Comparison of ENCODE assay signal across 20 cellular contexts in genomic region chr9:2267171-2267740, GRCh38.
DNase-seq lines count a peak whose midpoint lies in the region; ATAC-seq and TF ChIP-seq lines count a peak whose summit lies in the region.
"Had no signal": no experiment of that assay in that cellular context is flagged by ENCODE, and none has a peak within 500 bp of the region (broad histone marks: within the 10 kb centered on the region; RNA-seq: fewer than 3 reads in every experiment).

No MANE protein-coding gene starts in this region.

- H2BK120ac ChIP-seq in mesenchymal stem cell (ENCODE audit: low read depth, low read length): no peak overlapping the region

- H2AFZ ChIP-seq in mesenchymal stem cell (ENCODE audit: low read depth, low read length): no peak overlapping the region

- intact Hi-C loops in uterus (cut with DNase I; ENCODE audit: low total_unique reads): no loop called here
- intact Hi-C loops in esophagus squamous epithelium (cut with DNase I): no loop called here

- peak; percentile 63 for DNase-seq in NCI-H187 treated with DMSO at 0.1 percent for 48 hours (lab: John Stamatoyannopoulos, UW)
- DNase-seq in mesenchymal stem cell: no peak
- DNase-seq in uterus: peak in 1 of 2 donors; percentile 66
- DNase-seq in esophagus squamous epithelium (lab: John Stamatoyannopoulos, UW): no peak
- DNase-seq in T1000 (lab: John Stamatoyannopoulos, UW): no peak
- DNase-seq: activated B cell treated with CpG ODN at 0.5 μM for 24 hours; activated CD8-positive, alpha-beta memory T cell treated with anti-CD3 and anti-CD28 coated beads, Interleukin-2, amount 50 U/mL, for 48 hours; CD4-positive, alpha-beta memory T cell; cortex of kidney; GF-D8; HCEC 1CT; NCI-H1092 treated with DMSO at 0.1 percent for 48 hours; NCI-H446 treated with DMSO at 0.1 percent for 48 hours; stimulated activated CD4-positive, alpha-beta T cell treated with anti-CD3 and anti-CD28 coated beads, Interleukin-2, amount 100 ng/mL, for 48 hours had no signal

- no peak overlapping the region for H2BK15ac ChIP-seq in mesenchymal stem cell (ENCODE audit: low read depth, poor library complexity, severe bottlenecking)

- TF ChIP-seq POLR2A in uterus (IDR thresholded peaks at IDR 0.05) (no peak), esophagus squamous epithelium (IDR thresholded peaks at IDR 0.05) (no peak)

- H3K4me3 ChIP-seq in endocrine pancreas (ENCODE audit: control insufficient read depth, insufficient read depth, low read length): peak overlapping the region; percentile 47
- peak overlapping the region in 1 of 2 experiments; percentile 62 for H3K4me3 ChIP-seq in mesenchymal stem cell (ENCODE audit: insufficient read depth in 1 of 2, low read depth in 1 of 2, low read length in 2 of 2)
- H3K4me3 ChIP-seq in uterus: no peak overlapping the region
- H3K4me3 ChIP-seq in esophagus squamous epithelium: no peak overlapping the region
- H3K4me3 ChIP-seq: prostate gland, vagina had no signal

- H3K9ac ChIP-seq in endocrine pancreas (ENCODE audit: control insufficient read depth, insufficient read depth, low read length) (no peak overlapping the region), mesenchymal stem cell (ENCODE audit: low read length) (peak overlapping the region; percentile 63)

- H3K23ac ChIP-seq in mesenchymal stem cell (ENCODE audit: low read length in 2 of 2): no peak overlapping the region

- H3K18ac ChIP-seq in mesenchymal stem cell (ENCODE audit: low read depth in 1 of 2, low read length in 2 of 2): no peak overlapping the region

- H4K91ac ChIP-seq in mesenchymal stem cell (ENCODE audit: low read length): no peak overlapping the region

- H3K79me1 ChIP-seq in mesenchymal stem cell (replicated peaks; ENCODE audit: low read length, poor library complexity, severe bottlenecking): no peaks in the 10 kb centered on the region

- no peaks in the 10 kb centered on the region for H3K27me3 ChIP-seq in endocrine pancreas (ENCODE audit: control insufficient read depth, insufficient read depth, low read length)
- H3K27me3 ChIP-seq in mesenchymal stem cell (ENCODE audit: control insufficient read depth in 1 of 2, insufficient read depth in 1 of 2, low read length in 2 of 2): no peaks in the 10 kb centered on the region
- H3K27me3 ChIP-seq in uterus: no peaks in the 10 kb centered on the region
- H3K27me3 ChIP-seq in esophagus squamous epithelium: no peaks in the 10 kb centered on the region
- H3K27me3 ChIP-seq: vagina had no signal

- H3K14ac ChIP-seq in mesenchymal stem cell (ENCODE audit: low read length in 2 of 2): no peak overlapping the region

- no peak overlapping the region for H2BK12ac ChIP-seq in mesenchymal stem cell (ENCODE audit: low read length in 2 of 2)

- H3K27ac ChIP-seq in mesenchymal stem cell (ENCODE audit: low read length, poor library complexity, severe bottlenecking) (no peak overlapping the region), uterus (peak overlapping the region; percentile 42 to 66), esophagus squamous epithelium (peak overlapping the region in 1 of 4 donors; percentile 3)
- H3K27ac ChIP-seq: prostate gland, vagina had no signal

- H2BK5ac ChIP-seq in mesenchymal stem cell (ENCODE audit: low read depth, low read length, poor library complexity, severe bottlenecking): no peak overlapping the region

- H2AK5ac ChIP-seq in mesenchymal stem cell (ENCODE audit: low read length, severe bottlenecking): no peak overlapping the region

- TF ChIP-seq CTCF in uterus (IDR thresholded peaks at IDR 0.05) (no peak), esophagus squamous epithelium (IDR thresholded peaks at IDR 0.05) (no peak)

- no peak for ATAC-seq in HG03045 (IDR thresholded peaks at IDR 0.05; ENCODE audit: unreplicated experiment)
- ATAC-seq: activated naive CD4-positive, alpha-beta T cell treated with anti-CD3 and anti-CD28 coated beads, Interleukin-2, amount 50 U/mL, for 72 hours; esophagus mucosa had no signal

- peaks cover 16% of the 10 kb centered on the region for H3K4me1 ChIP-seq in endocrine pancreas (ENCODE audit: control insufficient read depth, insufficient read depth, low read length)
- no peaks in the 10 kb centered on the region for H3K4me1 ChIP-seq in mesenchymal stem cell (ENCODE audit: control insufficient read depth, insufficient read depth, low read depth, low read length)
- peaks cover 0 to 10% of the 10 kb centered on the region in 2 donors for H3K4me1 ChIP-seq in uterus
- peaks cover 0 to 17% (median 0%) of the 10 kb centered on the region in 3 donors for H3K4me1 ChIP-seq in esophagus squamous epithelium
- H3K4me1 ChIP-seq: prostate gland had no signal

- H3K4ac ChIP-seq in mesenchymal stem cell (ENCODE audit: low read depth in 1 of 2, low read length in 2 of 2): no peak overlapping the region

- H3K9me3 ChIP-seq in endocrine pancreas (ENCODE audit: control insufficient read depth, low read length) (no peaks in the 10 kb centered on the region), mesenchymal stem cell (ENCODE audit: control insufficient read depth, low read length) (peaks cover 7% of the 10 kb centered on the region), uterus (no peaks in the 10 kb centered on the region), esophagus squamous epithelium (no peaks in the 10 kb centered on the region)
- H3K9me3 ChIP-seq: prostate gland, vagina had no signal

- WGBS in mesenchymal stem cell: 86% methylated on average over 5 of the region's 8 CpGs
- WGBS in esophagus squamous epithelium, 2 donors: 73 to 74% methylated on average over 8 of the region's 8 CpGs

- no peak overlapping the region for H3K4me2 ChIP-seq in mesenchymal stem cell (ENCODE audit: low read length, poor library complexity, severe bottlenecking)

- no peak overlapping the region for H4K8ac ChIP-seq in mesenchymal stem cell (ENCODE audit: low read length)

- H3K36me3 ChIP-seq in endocrine pancreas (ENCODE audit: control insufficient read depth, insufficient read depth, low read length) (no peaks in the 10 kb centered on the region), mesenchymal stem cell (ENCODE audit: control insufficient read depth in 1 of 2, insufficient read depth in 2 of 2, low read depth in 1 of 2, low read length in 2 of 2) (no peaks in the 10 kb centered on the region), uterus (no peaks in the 10 kb centered on the region), esophagus squamous epithelium (no peaks in the 10 kb centered on the region)
- H3K36me3 ChIP-seq: prostate gland, vagina had no signal
